Comparison of ENCODE assay signal across 9 cellular contexts in genomic region chr5:146173597-146173996, GRCh38. TPM values are rescaled to one million over a fixed set of nuclear protein-coding genes. Genes with fewer than 3 reads are reported as not detected.
DNase-seq lines count a peak whose midpoint lies in the region; ATAC-seq and TF ChIP-seq lines count a peak whose summit lies in the region.
"Had no signal": no experiment of that assay in that cellular context is flagged by ENCODE, and none has a peak within 500 bp of the region (broad histone marks: within the 10 kb centered on the region; RNA-seq: fewer than 3 reads in every experiment).

No MANE protein-coding gene starts in this region.

- ATAC-seq in GM18867 (IDR thresholded peaks at IDR 0.05; ENCODE audit: unreplicated experiment) (peak; percentile 98), GM21447 (IDR thresholded peaks at IDR 0.05; ENCODE audit: unreplicated experiment) (peak; percentile 96), HG03103 (IDR thresholded peaks at IDR 0.05; ENCODE audit: low read depth, unreplicated experiment) (peak; percentile 93)

- peak overlapping the region; percentile 43 for H3K4me3 Mint-ChIP-seq in activated T-helper 2 cell treated with anti-CD3 and anti-CD28 coated beads, Interferon-gamma antibody, Interleukin-2, Interleukin-4, amounts not matched to agents 10 μg/mL and 5 μg/mL and 100 μg/mL, durations not matched to agents 14 hours and 24 hours and 36 hours (ENCODE audit: low read depth)
- no peak overlapping the region for H3K4me3 Mint-ChIP-seq in osteocyte (ENCODE audit: unreplicated experiment)

- H3K4me1 Mint-ChIP-seq in activated T-helper 2 cell treated with anti-CD3 and anti-CD28 coated beads, Interferon-gamma antibody, Interleukin-2, Interleukin-4, amounts not matched to agents 10 μg/mL and 5 μg/mL and 100 μg/mL, durations not matched to agents 14 hours and 24 hours and 36 hours (ENCODE audit: low read depth), result peaks cover 13% of the 10 kb centered on the region
- no peaks in the 10 kb centered on the region for H3K4me1 Mint-ChIP-seq in osteocyte (ENCODE audit: unreplicated experiment)

- H3K9me3 Mint-ChIP-seq in activated T-helper 2 cell treated with anti-CD3 and anti-CD28 coated beads, Interferon-gamma antibody, Interleukin-2, Interleukin-4, amounts not matched to agents 10 μg/mL and 5 μg/mL and 100 μg/mL, durations not matched to agents 14 hours and 24 hours and 36 hours, result no peaks in the 10 kb centered on the region
- H3K9me3 Mint-ChIP-seq in osteocyte (ENCODE audit: unreplicated experiment), result no peaks in the 10 kb centered on the region

- TF ChIP-seq CTCF in osteocyte (IDR thresholded peaks at IDR 0.05), result no peak

- no peaks in the 10 kb centered on the region for H3K27me3 Mint-ChIP-seq in activated T-helper 2 cell treated with anti-CD3 and anti-CD28 coated beads, Interferon-gamma antibody, Interleukin-2, Interleukin-4, amounts not matched to agents 10 μg/mL and 5 μg/mL and 100 μg/mL, durations not matched to agents 14 hours and 24 hours and 36 hours (ENCODE audit: low read depth)
- H3K27me3 Mint-ChIP-seq in osteocyte (ENCODE audit: unreplicated experiment), result no peaks in the 10 kb centered on the region

- peak overlapping the region; percentile 62 for H3K27ac Mint-ChIP-seq in activated T-helper 2 cell treated with anti-CD3 and anti-CD28 coated beads, Interferon-gamma antibody, Interleukin-2, Interleukin-4, amounts not matched to agents 10 μg/mL and 5 μg/mL and 100 μg/mL, durations not matched to agents 14 hours and 24 hours and 36 hours
- H3K27ac Mint-ChIP-seq in osteocyte (ENCODE audit: unreplicated experiment), result no peak overlapping the region

- intact Hi-C loops in activated T-helper 2 cell treated with anti-CD3 and anti-CD28 coated beads, Interferon-gamma antibody, Interleukin-2, Interleukin-4, amounts not matched to agents 10 μg/mL and 5 μg/mL and 100 μg/mL, durations not matched to agents 14 hours and 24 hours and 36 hours (cut with micrococcal nuclease), result loop anchor here (5.0 kb wide), 1 partner anchor 39 kb away; no protein-coding TSS in a partner anchor

- no peak for DNase-seq in activated T-helper 2 cell treated with anti-CD3 and anti-CD28 coated beads, Interferon-gamma antibody, Interleukin-2, Interleukin-4, amounts not matched to agents 10 μg/mL and 5 μg/mL and 100 μg/mL, durations not matched to agents 14 hours and 24 hours and 36 hours (ENCODE audit: low spot score)
- DNase-seq in anterior cingulate cortex (lab: John Stamatoyannopoulos, UW) (no peak), osteocyte (ENCODE audit: extremely low spot score, unreplicated experiment) (no peak), NCI-H2171 (lab: John Stamatoyannopoulos, UW) (no peak)
- DNase-seq: adrenal gland, islet precursor cell had no signal

- peaks cover 57% of the 10 kb centered on the region for H3K36me3 Mint-ChIP-seq in activated T-helper 2 cell treated with anti-CD3 and anti-CD28 coated beads, Interferon-gamma antibody, Interleukin-2, Interleukin-4, amounts not matched to agents 10 μg/mL and 5 μg/mL and 100 μg/mL, durations not matched to agents 14 hours and 24 hours and 36 hours (ENCODE audit: low read depth)
- peaks cover 28% of the 10 kb centered on the region for H3K36me3 Mint-ChIP-seq in osteocyte (ENCODE audit: unreplicated experiment)

RNA-seq across cellular contexts. Expression of gene LARS1, which starts 8.9 kb away (rescaled TPM):
- 135 and 138 TPM in 2 replicates for total RNA-seq in activated T-helper 2 cell treated with anti-CD3 and anti-CD28 coated beads, Interferon-gamma antibody, Interleukin-2, Interleukin-4, amounts not matched to agents 10 μg/mL and 5 μg/mL and 100 μg/mL, durations not matched to agents 14 hours and 24 hours and 36 hours
- 147 and 152 TPM in 2 replicates for total RNA-seq in osteocyte

RNA-seq across cellular contexts. Expression of gene RBM27, which starts 29.8 kb away (rescaled TPM):
- total RNA-seq in activated T-helper 2 cell treated with anti-CD3 and anti-CD28 coated beads, Interferon-gamma antibody, Interleukin-2, Interleukin-4, amounts not matched to agents 10 μg/mL and 5 μg/mL and 100 μg/mL, durations not matched to agents 14 hours and 24 hours and 36 hours, result 32.0 and 36.0 TPM in 2 replicates
- total RNA-seq in osteocyte, result 12.2 and 13.7 TPM in 2 replicates
